6 cellular contexts compared by ENCODE assay signal in genomic region chr6:31740397-31741223, GRCh38. TPM values are rescaled to one million over a fixed set of nuclear protein-coding genes. Genes with fewer than 3 reads are reported as not detected.
DNase-seq lines count a peak whose midpoint lies in the region; ATAC-seq lines count a peak whose summit lies in the region.

No MANE protein-coding gene starts in this region.

- ATAC-seq in HG03097 (IDR thresholded peaks at IDR 0.05; ENCODE audit: low FRiP score, unreplicated experiment): peak; percentile 2
- ATAC-seq in activated naive CD4-positive, alpha-beta T cell treated with anti-CD3 and anti-CD28 coated beads, Interleukin-2, amount 50 U/mL, for 72 hours: no peak
- no peak for ATAC-seq in HG03159 (IDR thresholded peaks at IDR 0.05; ENCODE audit: unreplicated experiment)
- no peak for ATAC-seq in GM21528 (IDR thresholded peaks at IDR 0.05; ENCODE audit: low FRiP score, unreplicated experiment)

- H3K36me3 ChIP-seq in mesodermal cell (ENCODE audit: control insufficient read depth, insufficient read depth, low read length): peaks cover 36% of the 10 kb centered on the region

- H3K4me3 ChIP-seq in mesodermal cell (ENCODE audit: extremely low read depth, insufficient read depth, low read length, poor library complexity, severe bottlenecking): peak overlapping the region; percentile 72

- peak overlapping the region; percentile 95 to 98 for H3K27ac Mint-ChIP-seq in activated naive CD4-positive, alpha-beta T cell treated with anti-CD3 and anti-CD28 coated beads, Interleukin-2, amount 50 U/mL, for 72 hours

- H3K4me1 ChIP-seq in mesodermal cell (ENCODE audit: control insufficient read depth, insufficient read depth, low read length, poor library complexity, severe bottlenecking): peaks cover 33% of the 10 kb centered on the region

- H3K27ac ChIP-seq in mesodermal cell (ENCODE audit: low read depth, low read length, severe bottlenecking): peak overlapping the region; percentile 67

- H3K9me3 ChIP-seq in mesodermal cell (ENCODE audit: control insufficient read depth, low read length): no peaks in the 10 kb centered on the region

- no peak for DNase-seq in activated naive CD4-positive, alpha-beta T cell treated with anti-CD3 and anti-CD28 coated beads, Interleukin-2, amount 50 U/mL, for 72 hours (ENCODE audit: low spot score in 2 of 2)
- DNase-seq in NCI-H82 treated with DMSO at 0.1 percent for 48 hours (lab: John Stamatoyannopoulos, UW; ENCODE audit: unreplicated experiment): no peak

- H3K9me3 Mint-ChIP-seq in activated naive CD4-positive, alpha-beta T cell treated with anti-CD3 and anti-CD28 coated beads, Interleukin-2, amount 50 U/mL, for 72 hours: no peaks in the 10 kb centered on the region

- peaks cover 29 to 56% of the 10 kb centered on the region in 2 donors for H3K36me3 Mint-ChIP-seq in activated naive CD4-positive, alpha-beta T cell treated with anti-CD3 and anti-CD28 coated beads, Interleukin-2, amount 50 U/mL, for 72 hours

- WGBS in mesodermal cell (ENCODE audit: insufficient coverage in 2 of 2), 2 experiments: 45 to 50% methylated on average over 28 of the region's 29 CpGs

RNA-seq across cellular contexts. Expression of gene MSH5, which starts 0.8 kb away (rescaled TPM):
- total RNA-seq in activated naive CD4-positive, alpha-beta T cell treated with anti-CD3 and anti-CD28 coated beads, Interleukin-2, amount 50 U/mL, for 72 hours: 100 to 1,000 TPM; 116 to 158 TPM
- 31.6 TPM for polyA plus RNA-seq in mesodermal cell (2013, experiment 1 of 2)
- 21.8 TPM for polyA plus RNA-seq in mesodermal cell (2013, experiment 2 of 2)

RNA-seq across cellular contexts. Expression of gene CLIC1, which starts 4.3 kb away (rescaled TPM):
- total RNA-seq in activated naive CD4-positive, alpha-beta T cell treated with anti-CD3 and anti-CD28 coated beads, Interleukin-2, amount 50 U/mL, for 72 hours: 100 to 1,000 TPM; 440 to 455 TPM
- 774 TPM for polyA plus RNA-seq in mesodermal cell (2013, experiment 1 of 2)
- 678 TPM for polyA plus RNA-seq in mesodermal cell (2013, experiment 2 of 2)

RNA-seq across cellular contexts. Expression of gene DDAH2, which starts 11.5 kb away (rescaled TPM):
- 10 to 100 TPM in 1 of 2 donors, 1 to 10 TPM in 1; 6.7 to 42.6 TPM for total RNA-seq in activated naive CD4-positive, alpha-beta T cell treated with anti-CD3 and anti-CD28 coated beads, Interleukin-2, amount 50 U/mL, for 72 hours
- polyA plus RNA-seq in mesodermal cell (2013, experiment 1 of 2): 159 TPM
- 131 TPM for polyA plus RNA-seq in mesodermal cell (2013, experiment 2 of 2)

RNA-seq across cellular contexts. Expression of gene MPIG6B, which starts 17.4 kb away (rescaled TPM):
- total RNA-seq in activated naive CD4-positive, alpha-beta T cell treated with anti-CD3 and anti-CD28 coated beads, Interleukin-2, amount 50 U/mL, for 72 hours: not detected
- 0.11 TPM for polyA plus RNA-seq in mesodermal cell (2013, experiment 1 of 2)
- not detected for polyA plus RNA-seq in mesodermal cell (2013, experiment 2 of 2)

RNA-seq across cellular contexts. Expression of gene LY6G6C, which starts 19.1 kb away (rescaled TPM):
- total RNA-seq in activated naive CD4-positive, alpha-beta T cell treated with anti-CD3 and anti-CD28 coated beads, Interleukin-2, amount 50 U/mL, for 72 hours: not detected
- polyA plus RNA-seq in mesodermal cell (2013, experiment 1 of 2): 0.85 TPM
- 1.2 TPM for polyA plus RNA-seq in mesodermal cell (2013, experiment 2 of 2)
